17 cellular contexts compared by ENCODE assay signal in genomic region chr3:188198001-188198400, GRCh38.
"Had no signal": no experiment of that assay in that cellular context is flagged by ENCODE, and none has a peak within 500 bp of the region (broad histone marks: within the 10 kb centered on the region; RNA-seq: fewer than 3 reads in every experiment).

No MANE protein-coding gene starts in this region.

- H3K4me3 Mint-ChIP-seq: activated CD8-positive, alpha-beta T cell treated with anti-CD3 and anti-CD28 coated beads for 36 hours; activated T-helper 1 cell treated with anti-CD3 and anti-CD28 coated beads, Interleukin-12 subunit alpha, Interleukin-12 subunit beta, Interleukin-2, Interleukin-4 antibody, amounts not matched to agents 30 ng/mL and 10 ng/mL and 1 ng/mL, durations not matched to agents 14 hours and 24 hours and 36 hours; nephron had no signal

- H3K27ac Mint-ChIP-seq: activated CD8-positive, alpha-beta T cell treated with anti-CD3 and anti-CD28 coated beads for 36 hours; activated T-helper 1 cell treated with anti-CD3 and anti-CD28 coated beads, Interleukin-12 subunit alpha, Interleukin-12 subunit beta, Interleukin-2, Interleukin-4 antibody, amounts not matched to agents 30 ng/mL and 10 ng/mL and 1 ng/mL, durations not matched to agents 14 hours and 24 hours and 36 hours; nephron had no signal

- H3K27me3 Mint-ChIP-seq: activated CD8-positive, alpha-beta T cell treated with anti-CD3 and anti-CD28 coated beads for 36 hours had no signal

- DNase-seq: activated CD8-positive, alpha-beta memory T cell treated with anti-CD3 and anti-CD28 coated beads, Interleukin-2, amount 50 U/mL, for 48 hours; activated naive CD4-positive, alpha-beta T cell treated with Interleukin-2 at 50 U/mL for 16 hours; central memory CD4-positive, alpha-beta T cell; effector CD4-positive, alpha-beta T cell; hypothalamus; kidney glomerular epithelial cell; occipital lobe; SK-N-SH; small intestine; substantia nigra; T-helper 1 cell; upper lobe of left lung had no signal

- H3K27me3 ChIP-seq: upper lobe of left lung had no signal

- H3K27ac ChIP-seq: upper lobe of left lung, VCaP had no signal

- H3K9ac ChIP-seq: SK-N-SH had no signal

- H3K9me2 ChIP-seq: SK-N-SH had no signal

- H3K9me3 ChIP-seq: SK-N-SH, upper lobe of left lung had no signal

- H3K9me3 Mint-ChIP-seq: activated CD8-positive, alpha-beta T cell treated with anti-CD3 and anti-CD28 coated beads for 36 hours; activated T-helper 1 cell treated with anti-CD3 and anti-CD28 coated beads, Interleukin-12 subunit alpha, Interleukin-12 subunit beta, Interleukin-2, Interleukin-4 antibody, amounts not matched to agents 30 ng/mL and 10 ng/mL and 1 ng/mL, durations not matched to agents 14 hours and 24 hours and 36 hours; nephron had no signal

- H3K4me3 ChIP-seq: coronary artery, upper lobe of left lung had no signal
